In genomic region chr1:28900562-28900961, GRCh38 we compare ENCODE assay signal across 23 cellular contexts. TPM values are rescaled to one million over a fixed set of nuclear protein-coding genes. Genes with fewer than 3 reads are reported as not detected.
DNase-seq lines count a peak whose midpoint lies in the region; ATAC-seq, FAIRE-seq and TF ChIP-seq lines count a peak whose summit lies in the region.
"Had no signal": no experiment of that assay in that cellular context is flagged by ENCODE, and none has a peak within 500 bp of the region (broad histone marks: within the 10 kb centered on the region; RNA-seq: fewer than 3 reads in every experiment).

No MANE protein-coding gene starts in this region.

- no peak overlapping the region for H3K4me3 ChIP-seq in HEK293 (ENCODE audit: low read depth, low read length)
- no peak overlapping the region for H3K4me3 ChIP-seq in K562
- H3K4me3 ChIP-seq in sigmoid colon: no peak overlapping the region
- H3K4me3 ChIP-seq in A673 (ENCODE audit: low read depth, low read length, poor library complexity, severe bottlenecking): no peak overlapping the region
- no peak overlapping the region for H3K4me3 ChIP-seq in osteoblast (ENCODE audit: insufficient read depth, low read length)
- H3K4me3 ChIP-seq: BLaER1 treated with 17β-estradiol and CSF1 and Interleukin-3, amounts not matched to agents 10 nM and 100 nM; GM23338 had no signal

- no peak for ATAC-seq in K562
- ATAC-seq: GM23338 had no signal

- H3K27me3 ChIP-seq in K562 (ENCODE audit: control insufficient read depth in 2 of 2, insufficient read depth in 2 of 2, low read length in 2 of 2): no peaks in the 10 kb centered on the region
- H3K27me3 ChIP-seq in sigmoid colon: no peaks in the 10 kb centered on the region
- no peaks in the 10 kb centered on the region for H3K27me3 ChIP-seq in A673 (replicated peaks; ENCODE audit: insufficient read depth, low read depth, low read length, poor library complexity)
- H3K27me3 ChIP-seq in osteoblast (ENCODE audit: insufficient read depth, low read length): no peaks in the 10 kb centered on the region
- H3K27me3 ChIP-seq: BLaER1 treated with 17β-estradiol and CSF1 and Interleukin-3, amounts not matched to agents 10 nM and 100 nM had no signal

- no peak for DNase-seq in activated CD4-positive, alpha-beta T cell treated with anti-CD3 and anti-CD28 coated beads, Interleukin-2, amount 10 ng/mL, durations not matched to agents 7 days and 5 days
- DNase-seq in activated CD4-positive, alpha-beta T cell treated with anti-CD3 and anti-CD28 coated beads, Interleukin-2, amount 50 U/mL, for 48 hours: no peak
- no peak for DNase-seq in K562 (ENCODE audit: extremely low read depth in 1 of 4, low spot score in 3 of 4)
- peak; percentile 4 for DNase-seq in sigmoid colon
- DNase-seq in NCI-H2227 (lab: John Stamatoyannopoulos, UW; ENCODE audit: unreplicated experiment): no peak
- no peak for DNase-seq in A673 (ENCODE audit: low spot score)
- no peak for DNase-seq in osteoblast (ENCODE audit: insufficient read length, low spot score, missing footprints)
- DNase-seq: 8988T; CD8-positive, alpha-beta memory T cell; COR-L47; GDM1; HCEC 1CT; HFFc6; IMR-90 had no signal

- no peak overlapping the region for H3K27ac ChIP-seq in HEK293 (ENCODE audit: extremely low read depth, low read depth, low read length)
- no peak overlapping the region for H3K27ac ChIP-seq in K562 (ENCODE audit: extremely low read depth, low read depth, low read length)
- H3K27ac ChIP-seq in sigmoid colon: no peak overlapping the region
- no peak overlapping the region for H3K27ac ChIP-seq in A673 (ENCODE audit: low read depth, low read length, poor library complexity, severe bottlenecking)
- no peak overlapping the region for H3K27ac ChIP-seq in osteoblast (ENCODE audit: low read depth, low read length)
- H3K27ac ChIP-seq: BLaER1 treated with 17β-estradiol and CSF1 and Interleukin-3, amounts not matched to agents 10 nM and 100 nM had no signal

- H3K36me3 ChIP-seq in HEK293 (ENCODE audit: control insufficient read depth in 2 of 2, insufficient read depth in 1 of 2, low read length in 2 of 2) (peaks cover 0 to 3% of the 10 kb centered on the region in 2 experiments; a peak in 1 of 3 replicates), K562 (ENCODE audit: control insufficient read depth, insufficient read depth, low read length) (peaks cover 59% of the 10 kb centered on the region), sigmoid colon (no peaks in the 10 kb centered on the region), A673 (ENCODE audit: insufficient read depth, low read length, poor library complexity, severe bottlenecking) (peaks cover 10% of the 10 kb centered on the region), osteoblast (ENCODE audit: insufficient read depth, low read length) (no peaks in the 10 kb centered on the region)

- H3K9me3 ChIP-seq in HEK293 (ENCODE audit: control insufficient read depth, insufficient read depth, low read depth, low read length): no peaks in the 10 kb centered on the region
- H3K9me3 ChIP-seq in K562 (replicated peaks; ENCODE audit: control insufficient read depth, insufficient read depth, low read depth, low read length): no peaks in the 10 kb centered on the region
- no peaks in the 10 kb centered on the region for H3K9me3 ChIP-seq in sigmoid colon
- H3K9me3 ChIP-seq in A673 (ENCODE audit: low read depth, low read length, poor library complexity, severe bottlenecking): no peaks in the 10 kb centered on the region
- H3K9me3 ChIP-seq in osteoblast (ENCODE audit: low read depth, low read length): no peaks in the 10 kb centered on the region

- POLR2A ChIA-PET in activated CD4-positive, alpha-beta T cell treated with anti-CD3 and anti-CD28 coated beads, Interleukin-2, amount 10 ng/mL, durations not matched to agents 7 days and 5 days (lab: Charles Lee): no interaction called here
- POLR2A ChIA-PET in HEK293 (lab: Yijun Ruan, JAX) (interaction anchor here (1.2 kb wide), 1 partner anchor 14 kb away, joined by 3 read pairs; the partner anchor contains the start of gene EPB41), K562 (lab: Yijun Ruan, JAX) (interaction anchor here (1.1 to 2.6 kb wide), 6 partner anchors 9 to 59 kb away, joined by 3 to 11 read pairs (median 6); partner anchors contain the start of gene EPB41), A673 (lab: Charles Lee; ENCODE audit: low non-redundant PET) (no interaction called here)

- H3K79me2 ChIP-seq in K562 (ENCODE audit: control insufficient read depth, insufficient read depth, low read length): peaks cover 88% of the 10 kb centered on the region
- H3K79me2 ChIP-seq in osteoblast (ENCODE audit: insufficient read depth, low read length): no peaks in the 10 kb centered on the region

- BruUV-seq in K562 (replicated peaks; lab: Mats Ljungman, UMichigan) (no TSS peak), A673 (replicated peaks; lab: Mats Ljungman, UMichigan) (no TSS peak)

- no peak for TF ChIP-seq POLR2A in K562 (conservative IDR thresholded peaks at IDR 0.05)
- TF ChIP-seq POLR2A in sigmoid colon (IDR thresholded peaks at IDR 0.05): no peak

- no peak for TF ChIP-seq CTCF in HEK293 (tag by site-specific recombination; IDR thresholded peaks at IDR 0.05)
- no peak for TF ChIP-seq CTCF in K562 (IDR thresholded peaks at IDR 0.05 in 2 of 3, conservative IDR thresholded peaks at IDR 0.05 in 1 of 3; ENCODE audit: insufficient read depth in 2 of 3, low read depth in 1 of 3, low read length in 3 of 3)
- no peak for TF ChIP-seq CTCF in sigmoid colon (IDR thresholded peaks at IDR 0.05)
- TF ChIP-seq CTCF in A673 (conservative IDR thresholded peaks at IDR 0.05; ENCODE audit: low read depth, low read length): no peak
- no peak for TF ChIP-seq CTCF in osteoblast (IDR thresholded peaks at IDR 0.05; ENCODE audit: extremely low read depth, low read depth, low read length)

- H3K36me3 Mint-ChIP-seq in activated CD4-positive, alpha-beta T cell treated with anti-CD3 and anti-CD28 coated beads, Interleukin-2, amount 10 ng/mL, durations not matched to agents 7 days and 5 days (ENCODE audit: low read depth): peaks cover 20% of the 10 kb centered on the region

- H3K9me3 Mint-ChIP-seq in activated CD4-positive, alpha-beta T cell treated with anti-CD3 and anti-CD28 coated beads, Interleukin-2, amount 10 ng/mL, durations not matched to agents 7 days and 5 days: peaks cover 5% of the 10 kb centered on the region

- TF ChIP-seq RAD21 in K562 (CRISPR knock-in tag; conservative IDR thresholded peaks at IDR 0.05 in 1 of 2, IDR thresholded peaks at IDR 0.05 in 1 of 2): no peak

- 92% methylated on average over 3 of the region's 3 CpGs for WGBS in K562 (ENCODE audit: insufficient coverage, low coverage, missing lambda C conversion rate)
- 92% methylated on average over 3 of the region's 3 CpGs for WGBS in sigmoid colon, 2 donors

- H3K4me1 ChIP-seq in HEK293 (ENCODE audit: control insufficient read depth, insufficient read depth, low read length) (no peaks in the 10 kb centered on the region), K562 (replicated peaks in 1 of 2; ENCODE audit: control insufficient read depth in 2 of 2, insufficient read depth in 2 of 2, low read length in 2 of 2) (peaks cover 41 to 46% of the 10 kb centered on the region in 2 experiments), sigmoid colon (peaks cover 0 to 30% (median 19%) of the 10 kb centered on the region in 4 donors), A673 (ENCODE audit: insufficient read depth, low read length, poor library complexity, severe bottlenecking) (peaks cover 42% of the 10 kb centered on the region), osteoblast (ENCODE audit: insufficient read depth, low read length) (no peaks in the 10 kb centered on the region)

- CTCF ChIA-PET in activated CD4-positive, alpha-beta T cell treated with anti-CD3 and anti-CD28 coated beads, Interleukin-2, amount 10 ng/mL, durations not matched to agents 7 days and 5 days (lab: Charles Lee): interaction anchor here (0.7 to 1.9 kb wide), 4 partner anchors 9 to 302 kb away, joined by 3 to 5 read pairs (median 3); no protein-coding TSS in a partner anchor
- CTCF ChIA-PET in HEK293 (lab: Yijun Ruan, JAX) (interaction anchor here (0.8 to 1.1 kb wide), 2 partner anchors 136 to 1814 kb away, joined by 3 to 5 read pairs; no protein-coding TSS in a partner anchor), K562 (lab: Yijun Ruan, JAX; ENCODE audit: low intra/inter-chr PET ratio) (no interaction called here), A673 (lab: Charles Lee) (no interaction called here)

- no peak overlapping the region for H3K9ac ChIP-seq in K562 (ENCODE audit: insufficient read depth in 1 of 2, low read depth in 2 of 2, low read length in 2 of 2)
- H3K9ac ChIP-seq: BLaER1 treated with 17β-estradiol and CSF1 and Interleukin-3, amounts not matched to agents 10 nM and 100 nM had no signal

- H3K4me1 Mint-ChIP-seq in activated CD4-positive, alpha-beta T cell treated with anti-CD3 and anti-CD28 coated beads, Interleukin-2, amount 10 ng/mL, durations not matched to agents 7 days and 5 days: peaks cover 19% of the 10 kb centered on the region

- H2AFZ ChIP-seq in K562 (ENCODE audit: low read depth, low read length) (no peak overlapping the region), osteoblast (ENCODE audit: low read length) (no peak overlapping the region)
- H2AFZ ChIP-seq: GM23338 had no signal

- H3K27me3 Mint-ChIP-seq in activated CD4-positive, alpha-beta T cell treated with anti-CD3 and anti-CD28 coated beads, Interleukin-2, amount 10 ng/mL, durations not matched to agents 7 days and 5 days: no peaks in the 10 kb centered on the region
- H3K27me3 Mint-ChIP-seq: B cell; CD8-positive, alpha-beta memory T cell had no signal

- peaks cover 10% of the 10 kb centered on the region for H3K9me1 ChIP-seq in K562 (ENCODE audit: control insufficient read depth, insufficient read depth, low read length)

- intact Hi-C loops in K562 (cut with micrococcal nuclease): no loop called here
- intact Hi-C loops in sigmoid colon (cut with DNase I): no loop called here
- intact Hi-C loops in A673 (cut with micrococcal nuclease; ENCODE audit: unreplicated experiment): no loop called here

- in situ Hi-C loops in K562 (cut with MboI): no loop called here

- H4K20me1 ChIP-seq in K562 (replicated peaks; ENCODE audit: control insufficient read depth, insufficient read depth, low read length) (peaks cover 51% of the 10 kb centered on the region), osteoblast (ENCODE audit: insufficient read depth, low read length) (peaks cover 4% of the 10 kb centered on the region)

- no peak for TF ChIP-seq EP300 in K562 (IDR thresholded peaks at IDR 0.05; ENCODE audit: low read length)
- TF ChIP-seq EP300 in sigmoid colon (IDR thresholded peaks at IDR 0.05): no peak

- H3K4me2 ChIP-seq in K562 (ENCODE audit: insufficient read depth, low read length) (no peak overlapping the region), osteoblast (ENCODE audit: insufficient read depth, low read length) (no peak overlapping the region)
- H3K4me2 ChIP-seq: BLaER1 treated with 17β-estradiol and CSF1 and Interleukin-3, amounts not matched to agents 10 nM and 100 nM; GM23338 had no signal

- peak overlapping the region; percentile 26 for H3K27ac Mint-ChIP-seq in activated CD4-positive, alpha-beta T cell treated with anti-CD3 and anti-CD28 coated beads, Interleukin-2, amount 10 ng/mL, durations not matched to agents 7 days and 5 days
- H3K27ac Mint-ChIP-seq: B cell, GM23338, HFFc6 had no signal

- no peak for FAIRE-seq in K562 (lab: Jason Lieb, UNC)
- FAIRE-seq: D721Med, GM12892, GM18507, H54, HTR-8/SVneo had no signal

- no peak overlapping the region for H3K4me3 Mint-ChIP-seq in activated CD4-positive, alpha-beta T cell treated with anti-CD3 and anti-CD28 coated beads, Interleukin-2, amount 10 ng/mL, durations not matched to agents 7 days and 5 days
- H3K4me3 Mint-ChIP-seq: B cell; CD8-positive, alpha-beta memory T cell; GM23338; HFFc6 had no signal

RNA-seq across cellular contexts. Expression of gene EPB41, which starts 13.8 kb away (rescaled TPM):
- 100 to 1,000 TPM; 163 to 198 TPM for total RNA-seq in activated CD4-positive, alpha-beta T cell treated with anti-CD3 and anti-CD28 coated beads, Interleukin-2, amount 10 ng/mL, durations not matched to agents 7 days and 5 days
- 277 and 637 TPM in 2 replicates for total RNA-seq in K562 (2011; cell fraction: chromatin; rRNA removed; ENCODE audit: low replicate concordance)
- total RNA-seq in K562 (2011; cell fraction: nucleolus; rRNA removed): 152 and 208 TPM in 2 replicates
- 354 and 569 TPM in 2 replicates for total RNA-seq in K562 (2011; cell fraction: nucleoplasm; rRNA removed)
- total RNA-seq in K562 (2014; rRNA removed): 141 and 146 TPM in 2 replicates
- total RNA-seq in K562 (2014; rRNA removed; fragmentation: Illumina TruSeq; extraction: Trizol): 169 and 175 TPM in 2 replicates
- total RNA-seq in K562 (2015; rRNA removed; fragmentation: Illumina TruSeq; extraction: Trizol): 186 and 188 TPM in 2 replicates
- total RNA-seq in K562 (2021): 141 and 147 TPM in 2 replicates
- 185 and 213 TPM in 2 replicates for polyA plus RNA-seq in K562 (2011; rRNA removed)
- polyA plus RNA-seq in K562 (2011; cell fraction: cytosol; rRNA removed): 72.3 and 123 TPM in 2 replicates
- polyA plus RNA-seq in K562 (2011; cell fraction: nucleus; rRNA removed): 68.9 and 82.0 TPM in 2 replicates
- 89.0 and 98.6 TPM in 2 replicates for polyA plus RNA-seq in K562 (2012)
- 150 and 201 TPM in 2 replicates for polyA plus RNA-seq in K562 (2014; fragmentation: Illumina TruSeq; extraction: Trizol)
- 1 to 10 TPM; 3.7 to 7.0 TPM for polyA plus RNA-seq in K562 (2014; fragmentation: Nextera tagmentation; extraction: Ambion mirVana)
- 105 and 123 TPM in 2 replicates for polyA plus RNA-seq in K562 (2014; rRNA removed)
- polyA minus RNA-seq in K562 (2011; rRNA and poly(A)+ RNA removed): 313 and 341 TPM in 2 replicates
- 113 and 123 TPM in 2 replicates for polyA minus RNA-seq in K562 (2011; cell fraction: cytosol; rRNA and poly(A)+ RNA removed)
- 54.0 and 104 TPM in 2 replicates for polyA minus RNA-seq in K562 (2011; cell fraction: nucleus; rRNA and poly(A)+ RNA removed)
- 10 to 100 TPM; 23.2 to 33.4 (median 27.4) TPM for total RNA-seq in sigmoid colon
- 10 to 100 TPM; 13.2 to 35.1 (median 23.1) TPM for polyA plus RNA-seq in sigmoid colon
- 337 TPM in 2 replicates for total RNA-seq in A673 (2021)
- total RNA-seq in osteoblast: 19.4 and 20.6 TPM in 2 replicates

Comparison
In these comparisons a context has a peak if more than half of its experiments do, and no peak if none do; other contexts are left out.
1. CTCF ChIA-PET loops: an anchor here in activated CD4-positive, alpha-beta T cell treated with anti-CD3 and anti-CD28 coated beads, Interleukin-2, amount 10 ng/mL, durations not matched to agents 7 days and 5 days (0.7 to 1.9 kb wide) and HEK293 (0.8 to 1.1 kb wide); none called in K562 and A673.
2. POLR2A ChIA-PET loops: an anchor here in HEK293 (1.2 kb wide) and K562 (1.1 to 2.6 kb wide); none called in activated CD4-positive, alpha-beta T cell treated with anti-CD3 and anti-CD28 coated beads, Interleukin-2, amount 10 ng/mL, durations not matched to agents 7 days and 5 days and A673.